In the genomic region with DNA sequence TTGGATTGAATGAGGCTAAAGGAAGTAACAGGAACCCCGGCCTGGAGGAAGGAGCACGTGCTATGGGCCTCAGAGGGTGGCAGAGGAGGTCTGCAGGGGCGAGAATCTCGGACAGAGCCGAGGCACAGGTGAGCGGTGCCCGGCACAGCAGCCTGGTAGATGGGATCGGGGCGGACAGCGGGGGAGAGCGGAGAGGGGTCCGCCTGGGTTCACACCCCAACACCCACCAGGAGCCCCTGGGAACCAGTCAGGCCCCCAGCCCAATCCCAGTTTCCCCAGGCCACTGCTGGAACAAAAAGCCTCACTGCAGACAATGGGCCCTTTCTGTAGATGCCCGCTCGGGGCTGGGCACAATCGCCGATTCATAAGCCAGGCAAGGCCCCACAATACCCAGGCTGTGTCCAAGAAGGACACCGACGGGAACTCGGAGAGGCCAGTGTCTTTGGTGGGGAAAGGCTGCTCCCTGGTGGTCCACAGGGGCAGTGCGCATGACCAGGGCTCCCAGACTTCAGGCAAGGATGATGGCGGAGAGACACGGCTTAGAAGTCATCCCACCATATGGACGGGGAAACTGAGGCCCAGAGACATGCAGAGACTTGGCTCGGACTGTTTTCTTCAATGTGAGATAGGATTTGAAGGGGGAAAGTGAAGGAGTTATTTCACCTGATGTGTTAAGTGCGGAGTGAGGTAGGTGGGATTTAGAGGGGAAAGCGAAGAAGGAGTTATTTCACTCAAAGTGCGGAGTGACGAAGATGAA, we compare ENCODE assay signal across 8 cellular contexts.
DNase-seq lines count a peak whose midpoint lies in the region; ATAC-seq lines count a peak whose summit lies in the region.

No MANE protein-coding gene starts in this region.

- H3K27ac ChIP-seq in naive thymus-derived CD4-positive, alpha-beta T cell (ENCODE audit: low read depth, low read length) = no peak overlapping the region

- POLR2A ChIA-PET in naive thymus-derived CD4-positive, alpha-beta T cell (lab: Charles Lee) = no interaction called here

- peak; percentile 77 for ATAC-seq in HG03066 (IDR thresholded peaks at IDR 0.05; ENCODE audit: low read depth, unreplicated experiment)
- ATAC-seq in esophagus mucosa = peak; percentile 85
- ATAC-seq in naive thymus-derived CD4-positive, alpha-beta T cell = peak; percentile 78

- DNase-seq in GM03348 (ENCODE audit: low spot score) (peak; percentile 93), NT2/D1 (ENCODE audit: low read depth, low spot score) (peak; percentile 60), activated T-cell treated with anti-CD3 and anti-CD28 coated beads for 1 hour (ENCODE audit: low read depth) (peak; percentile 57), NCI-H2029 (lab: John Stamatoyannopoulos, UW) (no peak)
- DNase-seq in naive thymus-derived CD4-positive, alpha-beta T cell = peak; percentile 31 to 76 (median 49)
- DNase-seq in stimulated activated CD8-positive, alpha-beta memory T cell treated with anti-CD3 and anti-CD28 coated beads, Interleukin-7, amount 100 ng/mL, for 48 hours (ENCODE audit: extremely low read depth in 1 of 2, low read depth in 1 of 2) = peak; percentile 24 to 25

- CTCF ChIA-PET in naive thymus-derived CD4-positive, alpha-beta T cell (lab: Charles Lee) = interaction anchor here (0.6 to 1.7 kb wide), 4 partner anchors 41 to 517 kb away, joined by 3 to 10 read pairs (median 3); no protein-coding TSS in a partner anchor

- no peak overlapping the region for H3K9ac ChIP-seq in NT2/D1 (ENCODE audit: insufficient read length, low read depth)

- H3K36me3 ChIP-seq in NT2/D1 (ENCODE audit: insufficient read depth, insufficient read length, low read length) = no peaks in the 10 kb centered on the region
- H3K36me3 ChIP-seq in naive thymus-derived CD4-positive, alpha-beta T cell (ENCODE audit: control insufficient read depth in 2 of 3, insufficient read depth in 3 of 3, low read length in 3 of 3) = no peaks in the 10 kb centered on the region

- peaks cover 4% of the 10 kb centered on the region for H3K27me3 ChIP-seq in NT2/D1 (ENCODE audit: insufficient read depth, insufficient read length)
- no peaks in the 10 kb centered on the region for H3K27me3 ChIP-seq in naive thymus-derived CD4-positive, alpha-beta T cell (ENCODE audit: control insufficient read depth in 2 of 2, insufficient read depth in 2 of 2, low read length in 2 of 2)

- H3K4me3 ChIP-seq in NT2/D1 (ENCODE audit: insufficient read length, low read depth) = no peak overlapping the region
- H3K4me3 ChIP-seq in naive thymus-derived CD4-positive, alpha-beta T cell (ENCODE audit: low read length) = no peak overlapping the region

- no peaks in the 10 kb centered on the region for H3K36me3 Mint-ChIP-seq in naive thymus-derived CD4-positive, alpha-beta T cell

- H3K27ac Mint-ChIP-seq in naive thymus-derived CD4-positive, alpha-beta T cell = peak overlapping the region in 1 of 9 donors; percentile 20

- peaks cover 2% of the 10 kb centered on the region for H3K4me1 ChIP-seq in NT2/D1 (ENCODE audit: insufficient read depth, insufficient read length)
- H3K4me1 ChIP-seq in naive thymus-derived CD4-positive, alpha-beta T cell (ENCODE audit: control insufficient read depth in 2 of 2, insufficient read depth in 2 of 2, low read length in 2 of 2) = no peaks in the 10 kb centered on the region

- no peaks in the 10 kb centered on the region for H3K9me3 ChIP-seq in NT2/D1 (ENCODE audit: insufficient read depth, low read length)
- no peaks in the 10 kb centered on the region for H3K9me3 ChIP-seq in naive thymus-derived CD4-positive, alpha-beta T cell (ENCODE audit: control insufficient read depth in 2 of 3, low read length in 3 of 3)

- no peaks in the 10 kb centered on the region for H3K9me3 Mint-ChIP-seq in naive thymus-derived CD4-positive, alpha-beta T cell

- peaks cover 0 to 6% (median 0%) of the 10 kb centered on the region in 7 donors for H3K4me1 Mint-ChIP-seq in naive thymus-derived CD4-positive, alpha-beta T cell

- H3K27me3 Mint-ChIP-seq in naive thymus-derived CD4-positive, alpha-beta T cell = peaks cover 3 to 23% (median 20%) of the 10 kb centered on the region in 5 donors

- intact Hi-C loops in naive thymus-derived CD4-positive, alpha-beta T cell (cut with micrococcal nuclease) = loop anchor here (1.0 to 5.0 kb wide), 6 partner anchors 426 to 992 kb away; no protein-coding TSS in a partner anchor

- H3K4me3 Mint-ChIP-seq in naive thymus-derived CD4-positive, alpha-beta T cell = no peak overlapping the region
